In the genomic region with DNA sequence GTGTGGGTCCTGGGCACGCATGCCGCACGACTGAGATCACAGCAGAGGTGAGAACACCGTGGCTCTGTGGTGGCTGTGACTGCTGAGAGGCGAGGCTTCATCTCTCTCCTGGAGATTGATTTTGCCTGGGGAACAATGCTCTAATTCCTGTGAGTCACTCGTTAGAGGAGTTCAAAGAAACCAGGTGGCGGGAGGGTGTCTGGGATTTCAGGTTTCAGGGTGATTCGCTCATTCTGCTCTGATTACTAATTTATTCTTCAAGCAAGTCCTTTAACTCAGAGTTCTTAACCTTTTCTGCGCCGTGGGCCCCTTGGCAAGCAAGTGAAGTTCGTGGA, we compare ENCODE assay signal across 19 cellular contexts. TPM values are rescaled to one million over a fixed set of nuclear protein-coding genes. Genes with fewer than 3 reads are reported as not detected.
DNase-seq lines count a peak whose midpoint lies in the region; ATAC-seq and TF ChIP-seq lines count a peak whose summit lies in the region.
"Had no signal": no experiment of that assay in that cellular context is flagged by ENCODE, and none has a peak within 500 bp of the region (broad histone marks: within the 10 kb centered on the region; RNA-seq: fewer than 3 reads in every experiment).

No MANE protein-coding gene starts in this region.

- H3K4me1 Mint-ChIP-seq in neural crest cell, result peaks cover 64% of the 10 kb centered on the region
- no peaks in the 10 kb centered on the region for H3K4me1 Mint-ChIP-seq in activated CD8-positive, alpha-beta memory T cell treated with anti-CD3 and anti-CD28 coated beads, Interleukin-2, amount 10 ng/mL, durations not matched to agents 7 days and 5 days
- H3K4me1 Mint-ChIP-seq: activated naive CD8-positive, alpha-beta T cell treated with anti-CD3 and anti-CD28 coated beads, Interleukin-2, amount 50 U/mL, for 24 hours; CD14-positive monocyte had no signal

- H3K9me2 ChIP-seq in PC-3 (replicated peaks; ENCODE audit: low read length), result no peaks in the 10 kb centered on the region

- 28 to 45% methylated on average over 6 to 11 of the region's 11 CpGs for WGBS in esophagus squamous epithelium, 2 donors

- H3K27me3 ChIP-seq in PC-3 (ENCODE audit: low read length) (no peaks in the 10 kb centered on the region), esophagus squamous epithelium (peaks cover 0 to 23% (median 0%) of the 10 kb centered on the region in 4 donors)
- H3K27me3 ChIP-seq: left lung had no signal

- TF ChIP-seq CTCF in PC-3 (conservative IDR thresholded peaks at IDR 0.05; ENCODE audit: low read depth, low read length) (no peak), neural crest cell (conservative IDR thresholded peaks at IDR 0.05) (no peak), esophagus squamous epithelium (IDR thresholded peaks at IDR 0.05) (no peak)

- no peak for TF ChIP-seq POLR2A in esophagus squamous epithelium (IDR thresholded peaks at IDR 0.05)

- CTCF ChIA-PET in PC-3 (lab: Charles Lee), result no interaction called here
- CTCF ChIA-PET in activated CD8-positive, alpha-beta memory T cell treated with anti-CD3 and anti-CD28 coated beads, Interleukin-2, amount 10 ng/mL, durations not matched to agents 7 days and 5 days (lab: Charles Lee), result no interaction called here

- DNase-seq in HCEC 1CT (peak; percentile 16), PC-3 (peak; percentile 69), epithelial cell of prostate (ENCODE audit: low read depth, low spot score) (peak; percentile 37), neural crest cell (ENCODE audit: low read depth, low spot score) (no peak), SW 1271 (lab: John Stamatoyannopoulos, UW) (no peak), esophagus squamous epithelium (lab: John Stamatoyannopoulos, UW) (no peak), NCI-H82 (lab: John Stamatoyannopoulos, UW) (no peak)
- DNase-seq in activated CD8-positive, alpha-beta memory T cell treated with anti-CD3 and anti-CD28 coated beads, Interleukin-2, amount 10 ng/mL, durations not matched to agents 7 days and 5 days, result no peak
- DNase-seq: activated CD4-positive, alpha-beta T cell treated with anti-CD3 and anti-CD28 coated beads, Interleukin-2, amount 50 U/mL, for 1 hour; activated naive CD8-positive, alpha-beta T cell treated with anti-CD3 and anti-CD28 coated beads, Interleukin-2, amount 50 U/mL, for 24 hours; activated T-cell treated with anti-CD3 and anti-CD28 coated beads, Interleukin-2, amount 50 U/mL, for 4 hours; glutamatergic neuron; left lung; NCI-H1694 treated with DMSO at 0.1 percent for 48 hours; NCI-H774; Right ventricle myocardium superior; substantia nigra had no signal

- H3K36me3 Mint-ChIP-seq in neural crest cell (ENCODE audit: low read depth), result no peaks in the 10 kb centered on the region
- no peaks in the 10 kb centered on the region for H3K36me3 Mint-ChIP-seq in activated CD8-positive, alpha-beta memory T cell treated with anti-CD3 and anti-CD28 coated beads, Interleukin-2, amount 10 ng/mL, durations not matched to agents 7 days and 5 days
- H3K36me3 Mint-ChIP-seq: CD14-positive monocyte had no signal

- H3K4me3 ChIP-seq in PC-3 (ENCODE audit: low read length) (no peak overlapping the region), esophagus squamous epithelium (no peak overlapping the region)
- H3K4me3 ChIP-seq: left lung had no signal

- H3F3A ChIP-seq in PC-3 (ENCODE audit: low read length, unreplicated experiment), result no peaks in the 10 kb centered on the region

- H3K4me1 ChIP-seq in PC-3 (ENCODE audit: insufficient read depth, low read length) (peaks cover 26% of the 10 kb centered on the region), esophagus squamous epithelium (peaks cover 11 to 43% (median 21%) of the 10 kb centered on the region in 3 donors)
- H3K4me1 ChIP-seq: left lung had no signal

- POLR2A ChIA-PET in PC-3 (lab: Charles Lee; ENCODE audit: unreplicated experiment), result no interaction called here

- H3K27me3 Mint-ChIP-seq in neural crest cell (ENCODE audit: low read depth), result peaks cover 24% of the 10 kb centered on the region
- no peaks in the 10 kb centered on the region for H3K27me3 Mint-ChIP-seq in activated CD8-positive, alpha-beta memory T cell treated with anti-CD3 and anti-CD28 coated beads, Interleukin-2, amount 10 ng/mL, durations not matched to agents 7 days and 5 days
- H3K27me3 Mint-ChIP-seq: activated naive CD8-positive, alpha-beta T cell treated with anti-CD3 and anti-CD28 coated beads, Interleukin-2, amount 50 U/mL, for 24 hours had no signal

- H3K27ac Mint-ChIP-seq in neural crest cell (ENCODE audit: unreplicated experiment), result peak overlapping the region; percentile 54
- no peak overlapping the region for H3K27ac Mint-ChIP-seq in activated CD8-positive, alpha-beta memory T cell treated with anti-CD3 and anti-CD28 coated beads, Interleukin-2, amount 10 ng/mL, durations not matched to agents 7 days and 5 days
- H3K27ac Mint-ChIP-seq: activated naive CD8-positive, alpha-beta T cell treated with anti-CD3 and anti-CD28 coated beads, Interleukin-2, amount 50 U/mL, for 24 hours; T-helper 2 cell treated with Interferon-gamma antibody and Interleukin-4, amounts not matched to agents 5 μg/mL and 100 μg/mL, for 36 hours had no signal

- no peak overlapping the region for H3K9ac ChIP-seq in PC-3 (ENCODE audit: low read length)

- no peak overlapping the region for H2AFZ ChIP-seq in PC-3 (ENCODE audit: low read length)

- peak overlapping the region; percentile 5 for H3K4me2 ChIP-seq in PC-3 (ENCODE audit: low read length)

- peak; percentile 86 for ATAC-seq in PC-3
- no peak for ATAC-seq in activated CD8-positive, alpha-beta memory T cell treated with anti-CD3 and anti-CD28 coated beads, Interleukin-2, amount 10 ng/mL, durations not matched to agents 7 days and 5 days
- ATAC-seq: activated naive CD8-positive, alpha-beta T cell treated with anti-CD3 and anti-CD28 coated beads, Interleukin-2, amount 50 U/mL, for 24 hours; activated T-cell treated with anti-CD3 and anti-CD28 coated beads, Interleukin-2, amount 50 U/mL, for 4 hours; left lung had no signal

- intact Hi-C loops in PC-3 (cut with micrococcal nuclease), result no loop called here
- intact Hi-C loops in esophagus squamous epithelium (cut with DNase I), result no loop called here

- no peaks in the 10 kb centered on the region; the same call in 1 of the 2 replicates for H4K20me1 ChIP-seq in PC-3 (ENCODE audit: low read length)

- H3K9me3 Mint-ChIP-seq in neural crest cell, result no peaks in the 10 kb centered on the region
- no peaks in the 10 kb centered on the region for H3K9me3 Mint-ChIP-seq in activated CD8-positive, alpha-beta memory T cell treated with anti-CD3 and anti-CD28 coated beads, Interleukin-2, amount 10 ng/mL, durations not matched to agents 7 days and 5 days (ENCODE audit: low read depth)
- H3K9me3 Mint-ChIP-seq: activated naive CD8-positive, alpha-beta T cell treated with anti-CD3 and anti-CD28 coated beads, Interleukin-2, amount 50 U/mL, for 24 hours; activated T-cell treated with anti-CD3 and anti-CD28 coated beads, Interleukin-2, amount 50 U/mL, for 4 hours; CD14-positive monocyte; T-helper 2 cell treated with Interferon-gamma antibody and Interleukin-4, amounts not matched to agents 5 μg/mL and 100 μg/mL, for 36 hours had no signal

- H3K36me3 ChIP-seq in PC-3 (ENCODE audit: low read depth, low read length) (no peaks in the 10 kb centered on the region), esophagus squamous epithelium (no peaks in the 10 kb centered on the region)
- H3K36me3 ChIP-seq: left lung had no signal

- no peaks in the 10 kb centered on the region for H3K9me3 ChIP-seq in PC-3 (ENCODE audit: low read length)
- no peaks in the 10 kb centered on the region for H3K9me3 ChIP-seq in esophagus squamous epithelium
- H3K9me3 ChIP-seq: left lung had no signal

- H3K27ac ChIP-seq in PC-3 (ENCODE audit: low read length) (no peak overlapping the region), epithelial cell of prostate (no peak overlapping the region), esophagus squamous epithelium (no peak overlapping the region)
- H3K27ac ChIP-seq: left lung had no signal

- no TSS peak for BruUV-seq in PC-3 (replicated peaks; lab: Mats Ljungman, UMichigan)

- no peak overlapping the region for H3K4me3 Mint-ChIP-seq in neural crest cell
- H3K4me3 Mint-ChIP-seq in activated CD8-positive, alpha-beta memory T cell treated with anti-CD3 and anti-CD28 coated beads, Interleukin-2, amount 10 ng/mL, durations not matched to agents 7 days and 5 days, result no peak overlapping the region
- H3K4me3 Mint-ChIP-seq: activated naive CD8-positive, alpha-beta T cell treated with anti-CD3 and anti-CD28 coated beads, Interleukin-2, amount 50 U/mL, for 24 hours; activated T-cell treated with anti-CD3 and anti-CD28 coated beads, Interleukin-2, amount 50 U/mL, for 4 hours; T-helper 2 cell treated with Interferon-gamma antibody and Interleukin-4, amounts not matched to agents 5 μg/mL and 100 μg/mL, for 36 hours had no signal

- no peaks in the 10 kb centered on the region for H3K79me2 ChIP-seq in PC-3 (ENCODE audit: low read length)

RNA-seq across cellular contexts. Expression of a gene that starts 56.3 kb away (rescaled TPM):
- total RNA-seq in PC-3 (2014; rRNA removed) (4.0 and 30.3 TPM in 2 replicates), neural crest cell (48.8 and 49.1 TPM in 2 replicates), esophagus squamous epithelium (1 to 10 TPM; 1.1 to 2.7 (median 1.9) TPM)
- total RNA-seq in activated CD8-positive, alpha-beta memory T cell treated with anti-CD3 and anti-CD28 coated beads, Interleukin-2, amount 10 ng/mL, durations not matched to agents 7 days and 5 days, result 1 to 10 TPM in 1 of 2 experiments, under 1 TPM in 1; 0.28 to 1.3 TPM

Comparison
In these comparisons a context has a peak if more than half of its experiments do, and no peak if none do; other contexts are left out.
1. DNase-seq: peak in HCEC 1CT (single experiment), PC-3 (single experiment) and epithelial cell of prostate (single experiment); none in neural crest cell (single experiment), SW 1271 (0 of 2), activated CD8-positive, alpha-beta memory T cell treated with anti-CD3 and anti-CD28 coated beads, Interleukin-2, amount 10 ng/mL, durations not matched to agents 7 days and 5 days (single experiment), esophagus squamous epithelium (single experiment) and NCI-H82 (single experiment).